In the genomic region with DNA sequence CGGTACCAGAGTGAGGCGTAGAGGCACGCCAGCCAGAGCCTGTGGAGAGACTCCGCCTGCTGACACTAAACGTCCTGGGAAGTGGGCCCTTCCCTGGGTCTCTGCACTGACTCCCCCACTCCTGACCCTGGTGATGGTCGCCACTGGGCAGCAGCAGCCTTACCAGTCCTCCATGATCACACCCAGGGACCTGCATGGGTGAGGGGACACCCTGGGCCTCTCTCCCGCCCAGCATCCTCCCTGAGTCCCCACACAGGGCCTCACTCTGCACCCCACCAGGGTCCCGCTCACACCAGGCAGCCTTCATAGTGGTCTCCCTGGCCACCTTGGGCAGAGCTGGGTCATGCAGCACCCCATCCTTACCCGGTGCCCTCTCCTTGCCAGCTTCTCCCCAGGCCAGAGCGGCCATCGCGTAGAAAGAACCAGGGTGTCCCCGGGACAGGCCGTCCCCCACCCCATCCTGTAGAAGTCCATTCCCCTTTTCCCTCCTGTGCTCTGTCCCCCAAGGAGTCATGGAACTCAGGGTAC, we compare ENCODE assay signal across 25 cellular contexts. TPM values are rescaled to one million over a fixed set of nuclear protein-coding genes. Genes with fewer than 3 reads are reported as not detected.
"Had no signal": no experiment of that assay in that cellular context is flagged by ENCODE, and none has a peak within 500 bp of the region (broad histone marks: within the 10 kb centered on the region; RNA-seq: fewer than 3 reads in every experiment).

No MANE protein-coding gene starts in this region.

- H3K27me3 Mint-ChIP-seq: central memory CD8-positive, alpha-beta T cell; naive thymus-derived CD4-positive, alpha-beta T cell; progenitor cell of endocrine pancreas; stimulated activated memory B cell treated with anti-CD40 and anti-IgM and Interleukin-4, amounts not matched to agents 10 μg/mL and 1 μg/mL and 100 μg/mL, for 72 hours; stimulated activated naive CD8-positive, alpha-beta T cell treated with anti-CD3 and anti-CD28 coated beads, Interleukin-15, Interleukin-2, amounts not matched to agents 100 ng/mL and 50 ng/mL, for 24 hours had no signal

- H3K4me1 ChIP-seq: right lobe of liver had no signal

- H3K4me1 Mint-ChIP-seq: central memory CD8-positive, alpha-beta T cell; neural crest cell; stimulated activated memory B cell treated with anti-CD40 and anti-IgM and Interleukin-4, amounts not matched to agents 10 μg/mL and 1 μg/mL and 100 μg/mL, for 72 hours had no signal

- ATAC-seq: naive thymus-derived CD4-positive, alpha-beta T cell; stimulated activated memory B cell treated with anti-CD40 and anti-IgM and Interleukin-4, amounts not matched to agents 10 μg/mL and 1 μg/mL and 100 μg/mL, for 72 hours had no signal

- H3K4me3 Mint-ChIP-seq: central memory CD8-positive, alpha-beta T cell; naive thymus-derived CD4-positive, alpha-beta T cell; neural crest cell; stimulated activated memory B cell treated with anti-CD40 and anti-IgM and Interleukin-4, amounts not matched to agents 10 μg/mL and 1 μg/mL and 100 μg/mL, for 72 hours; stimulated activated naive CD8-positive, alpha-beta T cell treated with anti-CD3 and anti-CD28 coated beads, Interleukin-15, Interleukin-2, amounts not matched to agents 100 ng/mL and 50 ng/mL, for 24 hours had no signal

- H3K9me3 ChIP-seq: esophagus muscularis mucosa, gastrocnemius medialis, ovary, right lobe of liver, spleen, tibial nerve had no signal

- H3K27me3 ChIP-seq: dorsolateral prefrontal cortex, esophagus muscularis mucosa, gastrocnemius medialis, ovary, right lobe of liver, spleen, tibial nerve had no signal

- H3K27ac ChIP-seq: dorsolateral prefrontal cortex, esophagus muscularis mucosa, ovary, right lobe of liver, spleen had no signal

- H3K9me3 Mint-ChIP-seq: central memory CD8-positive, alpha-beta T cell; neural crest cell; stimulated activated memory B cell treated with anti-CD40 and anti-IgM and Interleukin-4, amounts not matched to agents 10 μg/mL and 1 μg/mL and 100 μg/mL, for 72 hours; stimulated activated naive CD8-positive, alpha-beta T cell treated with anti-CD3 and anti-CD28 coated beads, Interleukin-15, Interleukin-2, amounts not matched to agents 100 ng/mL and 50 ng/mL, for 24 hours had no signal

- H3K4me3 ChIP-seq: dorsolateral prefrontal cortex, esophagus muscularis mucosa, gastrocnemius medialis, lung, ovary, right lobe of liver, spleen, tibial nerve had no signal

- H3K36me3 ChIP-seq: ovary had no signal

- FAIRE-seq: endometrium, kidney had no signal

- H3K27ac Mint-ChIP-seq: naive thymus-derived CD4-positive, alpha-beta T cell; progenitor cell of endocrine pancreas; stimulated activated memory B cell treated with anti-CD40 and anti-IgM and Interleukin-4, amounts not matched to agents 10 μg/mL and 1 μg/mL and 100 μg/mL, for 72 hours; stimulated activated naive CD8-positive, alpha-beta T cell treated with anti-CD3 and anti-CD28 coated beads, Interleukin-15, Interleukin-2, amounts not matched to agents 100 ng/mL and 50 ng/mL, for 24 hours had no signal

- DNase-seq: cortex of kidney; dorsolateral prefrontal cortex; effector memory CD4-positive, alpha-beta T cell; gastrocnemius medialis; left colon; left ventricle myocardium superior; naive thymus-derived CD4-positive, alpha-beta T cell; ovary; spleen; stimulated activated CD4-positive, alpha-beta T cell treated with anti-CD3 and anti-CD28 coated beads, Interleukin-15, amount 100 ng/mL, for 24 hours; stimulated activated CD4-positive, alpha-beta T cell treated with anti-CD3 and anti-CD28 coated beads, Interleukin-1b, Interleukin-23, amount 100 ng/mL, for 48 hours had no signal

RNA-seq across cellular contexts. Expression of a gene that starts 10.7 kb away (rescaled TPM):
- total RNA-seq: mononuclear cell had no signal
- polyA plus RNA-seq: naive thymus-derived CD4-positive, alpha-beta T cell had no signal

RNA-seq across cellular contexts. Expression of a gene that starts 15.3 kb away (rescaled TPM):
- total RNA-seq: fibroblast of villous mesenchyme, mononuclear cell, right lobe of liver, spleen, tibial nerve, ureter had no signal
- polyA plus RNA-seq: naive thymus-derived CD4-positive, alpha-beta T cell had no signal

RNA-seq across cellular contexts. Expression of a gene that starts 17.9 kb away (rescaled TPM):
- total RNA-seq: kidney, mononuclear cell, right lobe of liver, ureter had no signal
- polyA plus RNA-seq: naive thymus-derived CD4-positive, alpha-beta T cell had no signal
